In genomic region chr1:119139857-119140176, GRCh38 we compare ENCODE assay signal across 7 cellular contexts. TPM values are rescaled to one million over a fixed set of nuclear protein-coding genes. Genes with fewer than 3 reads are reported as not detected.
A peak's percentile ranks its signal among the peaks of the same experiment; 100 is the strongest.
DNase-seq lines count a peak whose midpoint lies in the region; ATAC-seq and TF ChIP-seq lines count a peak whose summit lies in the region.

No MANE protein-coding gene starts in this region.

- no peak for TF ChIP-seq POLR2A in HCT116 (IDR thresholded peaks at IDR 0.05; ENCODE audit: borderline replicate concordance, extremely low read depth, insufficient read depth, insufficient read length)

- RAD21 ChIA-PET in HCT116 (lab: Charles Lee; ENCODE audit: low non-redundant PET in 1 of 2, low total read pairs in 2 of 2, uncharacterized antibody in 2 of 2, unreplicated experiment in 2 of 2): no interaction called here

- H3K4me3 ChIP-seq in HCT116 (replicated peaks in 1 of 2; ENCODE audit: low read depth in 1 of 2, low read length in 2 of 2): peak overlapping the region; percentile 65 to 78
- peak overlapping the region; percentile 88 for H3K4me3 ChIP-seq in retinal pigment epithelial cell (ENCODE audit: low read length)

- CTCF ChIA-PET in HCT116 (lab: Charles Lee): interaction anchor here (2.2 kb wide), 1 partner anchor 135 kb away, joined by 12 read pairs; no protein-coding TSS in a partner anchor

- H2AFZ ChIP-seq in HCT116 (ENCODE audit: low read depth, low read length, poor library complexity, severe bottlenecking): peak overlapping the region; percentile 49

- H3K27ac ChIP-seq in HCT116 (ENCODE audit: low read depth, low read length): peak overlapping the region; percentile 91

- H3K4me1 ChIP-seq in HCT116 (ENCODE audit: control insufficient read depth in 1 of 2, insufficient read depth in 2 of 2, low read length in 2 of 2): peaks cover 3 to 19% of the 10 kb centered on the region in 2 experiments; a peak in 3 of 4 replicates

- peaks cover 26% of the 10 kb centered on the region for H3K79me2 ChIP-seq in HCT116 (ENCODE audit: insufficient read depth, low read length)

- POLR2A ChIA-PET in HCT116 (lab: Charles Lee): interaction anchor here (0.8 to 1.7 kb wide), 4 partner anchors 9 to 131 kb away, joined by 3 to 4 read pairs (median 4); no protein-coding TSS in a partner anchor

- intact Hi-C loops in HCT116 (cut with micrococcal nuclease): loop anchor here (5.0 kb wide), 1 partner anchor 137 kb away; no protein-coding TSS in a partner anchor

- H3K9me2 ChIP-seq in HCT116 (ENCODE audit: insufficient read depth): no peaks in the 10 kb centered on the region

- H3K9me3 ChIP-seq in HCT116 (ENCODE audit: control insufficient read depth in 1 of 2, insufficient read depth in 1 of 2, low read depth in 1 of 2, low read length in 2 of 2): no peaks in the 10 kb centered on the region

- TF ChIP-seq CTCF in HCT116 (IDR thresholded peaks at IDR 0.05 in 2 of 3, conservative IDR thresholded peaks at IDR 0.05 in 1 of 3; ENCODE audit: borderline replicate concordance in 1 of 3, insufficient read depth in 1 of 3, low read depth in 2 of 3, low read length in 2 of 3) (no peak), retinal pigment epithelial cell (conservative IDR thresholded peaks at IDR 0.05; ENCODE audit: low read depth, low read length) (no peak)

- no TSS peak for BruUV-seq in HCT116 (replicated peaks; lab: Mats Ljungman, UMichigan)

- DNase-seq in HCT116 (ENCODE audit: low read depth, low spot score) (no peak), NCI-H1105 treated with DMSO at 0.1 percent for 48 hours (lab: John Stamatoyannopoulos, UW) (peak; percentile 86), retinal pigment epithelial cell (ENCODE audit: low read depth) (no peak), dermis blood vessel endothelial cell (no peak), superior temporal gyrus (ENCODE audit: extremely low spot score) (no peak)

- no peak for TF ChIP-seq RAD21 in HCT116 (IDR thresholded peaks at IDR 0.05; ENCODE audit: low read depth)

- H4K20me1 ChIP-seq in HCT116 (ENCODE audit: insufficient read depth): no peaks in the 10 kb centered on the region

- ATAC-seq in GM18861 (IDR thresholded peaks at IDR 0.05; ENCODE audit: unreplicated experiment) (peak; percentile 3), HCT116 (peak; percentile 30), esophagus mucosa (peak; percentile 28)

- H3K9ac ChIP-seq in HCT116 (ENCODE audit: low read length): peak overlapping the region; percentile 89

- H3K27me3 ChIP-seq in HCT116 (ENCODE audit: insufficient read depth, low read length): no peaks in the 10 kb centered on the region

- peak overlapping the region; percentile 94 for H3K4me2 ChIP-seq in HCT116 (ENCODE audit: low read length)

- no peaks in the 10 kb centered on the region for H3K36me3 ChIP-seq in HCT116 (ENCODE audit: control insufficient read depth in 1 of 2, insufficient read depth in 2 of 2, low read length in 2 of 2)

TF ChIP-seq in HCT116, 20 proteins besides CTCF, POLR2A, EP300 and RAD21:
- no peak for TF ChIP-seq JUND (IDR thresholded peaks at IDR 0.05)
- no peak for TF ChIP-seq ATF3 (IDR thresholded peaks at IDR 0.05)
- TF ChIP-seq EZH2phosphoT487 (IDR thresholded peaks at IDR 0.05; ENCODE audit: borderline replicate concordance): no peak
- TF ChIP-seq CEBPB (IDR thresholded peaks at IDR 0.05; ENCODE audit: low read depth): no peak
- no peak for TF ChIP-seq POLR2AphosphoS5 (IDR thresholded peaks at IDR 0.05; ENCODE audit: low read depth, low read length)
- no peak for TF ChIP-seq ZFX (IDR thresholded peaks at IDR 0.05)
- no peak for TF ChIP-seq ELF1 (IDR thresholded peaks at IDR 0.05; ENCODE audit: borderline replicate concordance, low read depth)
- no peak for TF ChIP-seq CBX3 (IDR thresholded peaks at IDR 0.05; ENCODE audit: low read depth)
- TF ChIP-seq ZBTB33 (IDR thresholded peaks at IDR 0.05; ENCODE audit: extremely low read depth, insufficient replicate concordance, low read length): no peak
- TF ChIP-seq FOSL1 (IDR thresholded peaks at IDR 0.05; ENCODE audit: low read depth): no peak
- TF ChIP-seq SP1 (IDR thresholded peaks at IDR 0.05; ENCODE audit: low read depth): no peak
- TF ChIP-seq, protein P1, sequence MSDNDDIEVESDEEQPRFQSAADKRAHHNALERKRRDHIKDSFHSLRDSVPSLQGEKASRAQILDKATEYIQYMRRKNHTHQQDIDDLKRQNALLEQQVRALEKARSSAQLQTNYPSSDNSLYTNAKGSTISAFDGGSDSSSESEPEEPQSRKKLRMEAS (IDR thresholded peaks at IDR 0.05): no peak
- TF ChIP-seq EZH2 (IDR thresholded peaks at IDR 0.05): no peak
- TF ChIP-seq TCF7L2 (IDR thresholded peaks at IDR 0.05; ENCODE audit: borderline replicate concordance, extremely low read depth, insufficient read depth, insufficient read length): no peak
- TF ChIP-seq YY1 (IDR thresholded peaks at IDR 0.05; ENCODE audit: extremely low read depth, insufficient replicate concordance, low read depth, low read length): no peak
- no peak for TF ChIP-seq SRF (IDR thresholded peaks at IDR 0.05; ENCODE audit: low read depth)
- no peak for TF ChIP-seq SIN3A (IDR thresholded peaks at IDR 0.05; ENCODE audit: low read depth)
- no peak for TF ChIP-seq EGR1 (IDR thresholded peaks at IDR 0.05; ENCODE audit: low read depth)
- TF ChIP-seq REST (IDR thresholded peaks at IDR 0.05; ENCODE audit: low read depth): no peak
- TF ChIP-seq ZNF274 (IDR thresholded peaks at IDR 0.05; ENCODE audit: low read depth, low read length): no peak

RNA-seq across cellular contexts. Expression of gene WARS2, which starts 0.6 kb away (rescaled TPM):
- 10.5 TPM for total RNA-seq in HCT116 (2021; ENCODE audit: unreplicated experiment)
- 8.4 and 10.1 TPM in 2 replicates for polyA plus RNA-seq in HCT116 (2012)
- 14.5 TPM for total RNA-seq in esophagus mucosa
- total RNA-seq in dermis blood vessel endothelial cell: 14.6 and 21.9 TPM in 2 replicates
